24 cellular contexts compared by ENCODE assay signal in the genomic region with DNA sequence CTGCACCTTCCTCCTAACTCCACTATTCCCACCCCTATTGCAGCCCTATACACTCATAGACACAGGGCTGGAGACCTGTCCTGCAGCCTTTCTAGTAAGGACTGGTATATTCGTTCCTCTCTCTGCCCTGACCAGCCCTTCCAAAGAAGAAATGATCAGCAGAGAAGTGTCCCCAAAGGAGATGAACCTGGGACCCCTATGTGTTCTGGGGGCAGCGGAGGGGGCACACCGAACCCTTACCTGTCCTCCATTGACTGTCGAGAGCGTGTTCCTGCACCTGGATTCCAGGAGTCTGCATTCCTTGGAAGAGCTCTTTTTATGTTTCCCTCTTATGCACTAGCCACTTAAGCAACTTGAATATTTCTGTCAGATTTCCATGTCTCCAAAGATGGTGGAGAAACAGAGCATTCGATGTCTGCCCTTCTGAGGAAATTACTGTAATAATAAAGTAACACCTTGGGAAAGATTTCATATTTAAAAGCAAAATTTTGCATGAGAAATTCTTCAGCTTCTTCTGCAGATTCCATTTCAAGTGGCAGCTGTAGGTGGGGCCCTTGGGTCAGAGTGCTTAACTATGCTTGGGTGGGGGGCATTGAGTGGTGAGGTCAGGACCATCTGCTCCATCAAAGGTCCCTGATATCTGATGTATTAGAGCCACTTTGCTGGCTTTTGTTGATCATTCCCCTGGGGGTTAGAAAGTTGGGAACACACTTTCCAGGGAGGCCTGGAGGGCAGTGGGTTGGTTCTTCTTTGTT. TPM values are rescaled to one million over a fixed set of nuclear protein-coding genes. Genes with fewer than 3 reads are reported as not detected.
"Had no signal": no experiment of that assay in that cellular context is flagged by ENCODE, and none has a peak within 500 bp of the region (broad histone marks: within the 10 kb centered on the region; RNA-seq: fewer than 3 reads in every experiment).

No MANE protein-coding gene starts in this region.

- H3K36me3 ChIP-seq: adrenal gland, ascending aorta, brain microvascular endothelial cell, left lung, neural progenitor cell, thoracic aorta, upper lobe of right lung had no signal

- H2AFZ ChIP-seq: neural progenitor cell had no signal

- ATAC-seq: activated CD4-positive, CD25-positive, alpha-beta regulatory T cell treated with anti-CD3 and anti-CD28 coated beads, Interleukin-2, amount 50 U/mL, for 24 hours; activated CD8-positive, alpha-beta T cell treated with anti-CD3 and anti-CD28 coated beads, Interleukin-2, amount 10 ng/mL, durations not matched to agents 7 days and 5 days; foreskin keratinocyte; left lung; naive thymus-derived CD8-positive, alpha-beta T cell; sciatic nerve; upper lobe of right lung had no signal

- H3K4me2 ChIP-seq: neural progenitor cell, smooth muscle cell had no signal

- H3K27ac Mint-ChIP-seq: activated CD4-positive, alpha-beta T cell treated with anti-CD3 and anti-CD28 coated beads, Interleukin-2, amount 10 ng/mL, durations not matched to agents 7 days and 5 days; activated naive CD4-positive, alpha-beta T cell treated with anti-CD3 and anti-CD28 coated beads, Interleukin-2, amount 50 U/mL, for 24 hours; mesothelial cell of epicardium; naive thymus-derived CD8-positive, alpha-beta T cell; neural progenitor cell had no signal

- H3K27me3 ChIP-seq: ascending aorta had no signal

- H3K9ac ChIP-seq: neural progenitor cell had no signal

- H3K4me3 ChIP-seq: adrenal gland, ascending aorta, left lung, neural progenitor cell, smooth muscle cell, thoracic aorta, upper lobe of right lung had no signal

- H3K9me3 ChIP-seq: adrenal gland, ascending aorta, left lung, thoracic aorta, upper lobe of right lung had no signal

- H3K36me3 Mint-ChIP-seq: activated naive CD4-positive, alpha-beta T cell treated with anti-CD3 and anti-CD28 coated beads, Interleukin-2, amount 50 U/mL, for 24 hours; mesothelial cell of epicardium; naive thymus-derived CD8-positive, alpha-beta T cell; neural progenitor cell had no signal

- H3K27ac ChIP-seq: adrenal gland, ascending aorta, brain microvascular endothelial cell, foreskin keratinocyte, left lung, neural progenitor cell, thoracic aorta, upper lobe of right lung had no signal

- H3K4me1 ChIP-seq: ascending aorta, foreskin keratinocyte had no signal

- H3K4me3 Mint-ChIP-seq: activated CD4-positive, alpha-beta T cell treated with anti-CD3 and anti-CD28 coated beads, Interleukin-2, amount 10 ng/mL, durations not matched to agents 7 days and 5 days; activated CD8-positive, alpha-beta T cell treated with anti-CD3 and anti-CD28 coated beads, Interleukin-2, amount 10 ng/mL, durations not matched to agents 7 days and 5 days; activated naive CD4-positive, alpha-beta T cell treated with anti-CD3 and anti-CD28 coated beads, Interleukin-2, amount 50 U/mL, for 24 hours; mesothelial cell of epicardium; naive thymus-derived CD8-positive, alpha-beta T cell; neural progenitor cell had no signal

- H3K9me3 Mint-ChIP-seq: activated naive CD4-positive, alpha-beta T cell treated with anti-CD3 and anti-CD28 coated beads, Interleukin-2, amount 50 U/mL, for 24 hours; mesothelial cell of epicardium; neural progenitor cell had no signal

- DNase-seq: activated CD4-positive, alpha-beta T cell treated with anti-CD3 and anti-CD28 coated beads, Interleukin-2, amount 10 ng/mL, durations not matched to agents 7 days and 5 days; activated CD8-positive, alpha-beta T cell treated with anti-CD3 and anti-CD28 coated beads, Interleukin-2, amount 10 ng/mL, durations not matched to agents 7 days and 5 days; activated gamma-delta T cell treated with Interleukin-2 at 50 U/mL for 16 hours; adrenal gland; brain microvascular endothelial cell; caudate nucleus; dermis blood vessel endothelial cell; effector CD8-positive, alpha-beta T cell; erythroblast; foreskin keratinocyte; left lung; naive thymus-derived CD8-positive, alpha-beta T cell; stimulated activated CD4-positive, alpha-beta T cell treated with anti-CD3 and anti-CD28 coated beads, Interleukin-2, amount 100 ng/mL, for 48 hours; stimulated activated naive CD4-positive, alpha-beta T cell treated with Interleukin-2 at 50 U/mL for 16 hours; T-helper 2 cell; upper lobe of right lung had no signal

RNA-seq across cellular contexts. Expression of a gene that starts 6.3 kb away (rescaled TPM):
- total RNA-seq: naive thymus-derived CD8-positive, alpha-beta T cell had no signal
- polyA plus RNA-seq: naive thymus-derived CD8-positive, alpha-beta T cell had no signal
